Comparison of ENCODE assay signal across 1 cellular context in the genomic region with DNA sequence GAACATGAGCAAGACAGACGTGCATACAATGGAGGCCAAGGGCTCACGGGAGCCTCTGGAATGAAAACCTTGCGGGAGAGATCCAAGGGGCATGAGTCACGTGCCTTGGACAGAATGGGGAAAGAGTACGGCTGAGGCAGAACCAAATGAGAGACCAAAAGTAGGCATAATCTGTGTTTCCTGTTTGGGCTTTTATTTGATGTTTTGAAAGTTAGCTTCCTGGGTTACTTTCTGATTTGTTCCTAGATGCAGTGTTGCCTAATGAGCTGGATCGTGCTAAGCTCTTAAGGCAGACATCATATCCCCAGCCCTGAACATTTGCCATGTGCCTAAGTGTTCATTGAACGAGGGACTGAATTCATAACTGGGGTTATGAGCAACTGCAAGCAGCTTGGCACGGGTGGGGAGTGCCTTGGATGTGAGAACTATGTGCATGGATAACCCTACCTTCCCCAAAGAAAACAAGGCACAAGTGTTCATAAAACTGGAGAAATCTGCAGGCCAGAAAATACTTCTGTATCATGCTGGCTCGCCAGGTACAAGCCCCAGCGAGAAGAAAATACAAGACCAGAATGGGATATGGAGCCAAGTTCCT.
TF ChIP-seq lines count a peak whose summit lies in the region.

No MANE protein-coding gene starts in this region.

TF ChIP-seq in K562, 482 proteins besides CTCF, POLR2A, EP300 and RAD21 (continued from another document):
- TF ChIP-seq ZNF277 (CRISPR knock-in tag; IDR thresholded peaks at IDR 0.05; ENCODE audit: borderline replicate concordance) (no peak), BHLHE40 (IDR thresholded peaks at IDR 0.05; ENCODE audit: low read length) (peak; percentile 20; the same call in 1 of the 2 replicates)
